In the genomic region with DNA sequence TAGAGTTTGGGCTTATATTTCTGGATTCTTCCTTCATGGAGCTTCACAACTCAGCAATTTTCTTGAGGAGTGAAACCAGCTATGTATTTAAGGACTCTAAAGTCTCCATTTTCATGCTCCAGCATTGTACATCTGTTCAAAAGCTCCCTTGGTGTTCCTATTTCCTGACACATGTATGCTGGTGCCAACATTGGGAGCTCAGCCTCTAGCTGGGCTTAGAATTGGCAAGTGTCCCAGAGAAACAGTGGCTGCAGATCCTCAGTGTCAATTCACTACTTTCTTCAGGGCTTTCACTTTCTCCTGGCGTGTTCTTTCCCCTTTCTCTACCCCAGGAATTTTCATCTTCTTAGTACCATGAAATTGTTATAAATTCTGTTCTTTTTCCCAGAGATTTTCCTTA, we compare ENCODE assay signal across 11 cellular contexts.
DNase-seq lines count a peak whose midpoint lies in the region; ATAC-seq, FAIRE-seq and TF ChIP-seq lines count a peak whose summit lies in the region.
"Had no signal": no experiment of that assay in that cellular context is flagged by ENCODE, and none has a peak within 500 bp of the region (broad histone marks: within the 10 kb centered on the region; RNA-seq: fewer than 3 reads in every experiment).

No MANE protein-coding gene starts in this region.

- POLR2A ChIA-PET in A673 (lab: Charles Lee; ENCODE audit: low non-redundant PET), result interaction anchor here (0.8 kb wide), 1 partner anchor 71 kb away, joined by 6 read pairs; no protein-coding TSS in a partner anchor
- POLR2A ChIA-PET in activated CD8-positive, alpha-beta T cell treated with anti-CD3 and anti-CD28 coated beads, Interleukin-2, amount 10 ng/mL, durations not matched to agents 7 days and 5 days (lab: Charles Lee), result no interaction called here

- ATAC-seq in activated CD8-positive, alpha-beta T cell treated with anti-CD3 and anti-CD28 coated beads, Interleukin-2, amount 10 ng/mL, durations not matched to agents 7 days and 5 days, result no peak
- ATAC-seq in HG02884 (IDR thresholded peaks at IDR 0.05; ENCODE audit: unreplicated experiment), result no peak

- no TSS peak for BruUV-seq in A673 (replicated peaks; lab: Mats Ljungman, UMichigan)

- no peaks in the 10 kb centered on the region for H3K36me3 Mint-ChIP-seq in astrocyte (ENCODE audit: low read depth, unreplicated experiment)
- H3K36me3 Mint-ChIP-seq in activated CD8-positive, alpha-beta T cell treated with anti-CD3 and anti-CD28 coated beads, Interleukin-2, amount 10 ng/mL, durations not matched to agents 7 days and 5 days (ENCODE audit: low read depth), result no peaks in the 10 kb centered on the region

- no peak for TF ChIP-seq CTCF in A673 (conservative IDR thresholded peaks at IDR 0.05; ENCODE audit: low read depth, low read length)
- no peak for TF ChIP-seq CTCF in LNCaP clone FGC (IDR thresholded peaks at IDR 0.05; ENCODE audit: control insufficient read depth, extremely low read depth, insufficient read depth)
- no peak for TF ChIP-seq CTCF in astrocyte (IDR thresholded peaks at IDR 0.05; ENCODE audit: insufficient read depth, low read depth, low read length)

- H3K9ac ChIP-seq in astrocyte (ENCODE audit: low read length), result no peak overlapping the region

- no peak overlapping the region for H3K4me2 ChIP-seq in astrocyte (ENCODE audit: low read length)

- H3K36me3 ChIP-seq in A673 (ENCODE audit: insufficient read depth, low read length, poor library complexity, severe bottlenecking) (no peaks in the 10 kb centered on the region), astrocyte (ENCODE audit: insufficient read depth, low read length) (no peaks in the 10 kb centered on the region)

- H3K27ac Mint-ChIP-seq in astrocyte (ENCODE audit: unreplicated experiment), result no peak overlapping the region
- no peak overlapping the region for H3K27ac Mint-ChIP-seq in activated CD8-positive, alpha-beta T cell treated with anti-CD3 and anti-CD28 coated beads, Interleukin-2, amount 10 ng/mL, durations not matched to agents 7 days and 5 days

- peaks cover 46% of the 10 kb centered on the region for H3K27me3 Mint-ChIP-seq in astrocyte (ENCODE audit: low read depth, unreplicated experiment)
- H3K27me3 Mint-ChIP-seq in activated CD8-positive, alpha-beta T cell treated with anti-CD3 and anti-CD28 coated beads, Interleukin-2, amount 10 ng/mL, durations not matched to agents 7 days and 5 days (ENCODE audit: low read depth), result peaks cover 45% of the 10 kb centered on the region

- no peaks in the 10 kb centered on the region for H3K79me2 ChIP-seq in astrocyte (ENCODE audit: insufficient read depth, low read length)

- H3K27ac ChIP-seq in A673 (ENCODE audit: low read depth, low read length, poor library complexity, severe bottlenecking) (no peak overlapping the region), astrocyte (ENCODE audit: low read depth, low read length) (no peak overlapping the region)
- H3K27ac ChIP-seq: C4-2B had no signal

- CTCF ChIA-PET in A673 (lab: Charles Lee), result interaction anchor here (1.0 kb wide), 1 partner anchor 72 kb away, joined by 8 read pairs; no protein-coding TSS in a partner anchor
- CTCF ChIA-PET in activated CD8-positive, alpha-beta T cell treated with anti-CD3 and anti-CD28 coated beads, Interleukin-2, amount 10 ng/mL, durations not matched to agents 7 days and 5 days (lab: Charles Lee), result interaction anchor here (0.6 to 4.0 kb wide), 7 partner anchors 8 to 252 kb away, joined by 3 to 21 read pairs (median 3); no protein-coding TSS in a partner anchor

- H3K9me3 ChIP-seq in A673 (ENCODE audit: low read depth, low read length, poor library complexity, severe bottlenecking) (no peaks in the 10 kb centered on the region), astrocyte (ENCODE audit: insufficient read depth, low read depth, low read length) (no peaks in the 10 kb centered on the region)

- no peaks in the 10 kb centered on the region for H4K20me1 ChIP-seq in astrocyte (ENCODE audit: insufficient read depth, low read length)

- peak; percentile 75 for FAIRE-seq in astrocyte (lab: Jason Lieb, UNC)

- H2AFZ ChIP-seq in astrocyte (ENCODE audit: low read depth, low read length), result no peak overlapping the region

- H3K4me3 ChIP-seq in A673 (ENCODE audit: low read depth, low read length, poor library complexity, severe bottlenecking), result no peak overlapping the region
- H3K4me3 ChIP-seq in LNCaP clone FGC (ENCODE audit: low read depth, low read length), result no peak overlapping the region
- no peak overlapping the region for H3K4me3 ChIP-seq in astrocyte (ENCODE audit: insufficient read depth, low read depth, low read length)

- peak; percentile 71 for DNase-seq in A673 (ENCODE audit: low spot score)
- DNase-seq in LNCaP clone FGC (ENCODE audit: low read depth), result peak; percentile 22
- no peak for DNase-seq in astrocyte (ENCODE audit: low read depth)
- DNase-seq in iris pigment epithelial cell (ENCODE audit: low read depth), result peak; percentile 40
- DNase-seq in HK-2 (ENCODE audit: unreplicated experiment), result no peak
- DNase-seq in activated CD8-positive, alpha-beta T cell treated with anti-CD3 and anti-CD28 coated beads, Interleukin-2, amount 10 ng/mL, durations not matched to agents 7 days and 5 days, result no peak
- DNase-seq in SHP77 treated with DMSO at 0.1 percent for 48 hours (lab: John Stamatoyannopoulos, UW), result no peak
- DNase-seq: stimulated activated CD8-positive, alpha-beta memory T cell treated with anti-CD3 and anti-CD28 coated beads, Interleukin-4, amount 100 ng/mL, for 48 hours had no signal

- peaks cover 3% of the 10 kb centered on the region for H3K9me3 Mint-ChIP-seq in astrocyte (ENCODE audit: unreplicated experiment)
- H3K9me3 Mint-ChIP-seq in activated CD8-positive, alpha-beta T cell treated with anti-CD3 and anti-CD28 coated beads, Interleukin-2, amount 10 ng/mL, durations not matched to agents 7 days and 5 days (ENCODE audit: insufficient read depth), result no peaks in the 10 kb centered on the region
- H3K9me3 Mint-ChIP-seq: neural crest cell had no signal

- H3K27me3 ChIP-seq in A673 (replicated peaks; ENCODE audit: insufficient read depth, low read depth, low read length, poor library complexity) (no peaks in the 10 kb centered on the region), astrocyte (ENCODE audit: insufficient read depth, low read length) (peaks cover 3% of the 10 kb centered on the region)

- no peak overlapping the region for H3K4me3 Mint-ChIP-seq in astrocyte (ENCODE audit: unreplicated experiment)
- no peak overlapping the region for H3K4me3 Mint-ChIP-seq in activated CD8-positive, alpha-beta T cell treated with anti-CD3 and anti-CD28 coated beads, Interleukin-2, amount 10 ng/mL, durations not matched to agents 7 days and 5 days
- H3K4me3 Mint-ChIP-seq: neural crest cell had no signal

- intact Hi-C loops in A673 (cut with micrococcal nuclease; ENCODE audit: unreplicated experiment), result no loop called here

- H3K4me1 Mint-ChIP-seq in astrocyte (ENCODE audit: low read depth, unreplicated experiment), result peaks cover 7% of the 10 kb centered on the region
- peaks cover 3% of the 10 kb centered on the region for H3K4me1 Mint-ChIP-seq in activated CD8-positive, alpha-beta T cell treated with anti-CD3 and anti-CD28 coated beads, Interleukin-2, amount 10 ng/mL, durations not matched to agents 7 days and 5 days (ENCODE audit: low read depth)
- H3K4me1 Mint-ChIP-seq: neural crest cell had no signal

- H3K4me1 ChIP-seq in A673 (ENCODE audit: insufficient read depth, low read length, poor library complexity, severe bottlenecking) (peaks cover 14% of the 10 kb centered on the region), astrocyte (ENCODE audit: insufficient read depth, low read length) (no peaks in the 10 kb centered on the region)

Comparison
In these comparisons a context has a peak if more than half of its experiments do, and no peak if none do; other contexts are left out.
1. DNase-seq: peak in A673 (single experiment), LNCaP clone FGC (single experiment) and iris pigment epithelial cell (single experiment); none in astrocyte (single experiment), HK-2 (single experiment), activated CD8-positive, alpha-beta T cell treated with anti-CD3 and anti-CD28 coated beads, Interleukin-2, amount 10 ng/mL, durations not matched to agents 7 days and 5 days (single experiment) and SHP77 treated with DMSO at 0.1 percent for 48 hours (single experiment).